In the genomic region with DNA sequence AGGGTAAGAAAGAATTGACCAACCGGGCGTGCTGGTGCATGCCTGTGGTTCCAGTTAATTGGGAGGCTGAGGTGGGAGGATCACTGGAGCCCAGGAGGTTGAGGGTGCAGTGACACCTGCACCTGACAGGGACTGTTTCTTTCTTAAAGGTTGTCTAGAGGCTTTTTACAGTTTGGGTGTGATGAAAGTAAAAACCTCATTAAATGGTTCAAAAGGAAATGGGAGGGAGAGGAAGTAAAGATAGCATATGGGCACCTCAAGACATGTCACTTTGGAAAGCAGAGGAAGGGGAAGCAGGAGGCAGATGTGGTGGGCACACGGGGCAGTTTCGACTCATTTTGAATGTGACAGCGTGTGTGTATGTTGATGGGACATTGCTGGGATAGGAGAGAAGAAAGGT, we compare ENCODE assay signal across 17 cellular contexts.
A peak's percentile ranks its signal among the peaks of the same experiment; 100 is the strongest.
DNase-seq lines count a peak whose midpoint lies in the region; ATAC-seq, FAIRE-seq and TF ChIP-seq lines count a peak whose summit lies in the region.
"Had no signal": no experiment of that assay in that cellular context is flagged by ENCODE, and none has a peak within 500 bp of the region (broad histone marks: within the 10 kb centered on the region; RNA-seq: fewer than 3 reads in every experiment).

No MANE protein-coding gene starts in this region.

- H3K4me2 ChIP-seq in H1 (ENCODE audit: insufficient read depth in 1 of 2, low read depth in 2 of 2, low read length in 2 of 2) = no peak overlapping the region

- TF ChIP-seq EP300 in H1 (IDR thresholded peaks at IDR 0.05; ENCODE audit: borderline replicate concordance in 1 of 2, low read depth in 2 of 2, low read length in 2 of 2) = no peak

- no peaks in the 10 kb centered on the region for H3K9me3 ChIP-seq in H1 (ENCODE audit: insufficient read depth in 2 of 2, low read depth in 1 of 2, low read length in 1 of 2)
- H3K9me3 ChIP-seq: colonic mucosa, gastrocnemius medialis, Peyer's patch had no signal

- no peak overlapping the region for H4K91ac ChIP-seq in H1 (replicated peaks; ENCODE audit: insufficient read length, low read length)

- no peak overlapping the region for H3K18ac ChIP-seq in H1 (ENCODE audit: extremely low read depth, low read length)

- TF ChIP-seq CTCF in CD14-positive monocyte (IDR thresholded peaks at IDR 0.05) = no peak
- no peak for TF ChIP-seq CTCF in H1 (IDR thresholded peaks at IDR 0.05; ENCODE audit: control extremely low read depth in 1 of 3, insufficient read depth in 1 of 3, low read depth in 1 of 3, low read length in 3 of 3)
- TF ChIP-seq CTCF in Calu3 (IDR thresholded peaks at IDR 0.05; ENCODE audit: unreplicated experiment) = no peak

- H4K8ac ChIP-seq in H1 (ENCODE audit: extremely low read depth, insufficient read depth, low read length) = no peak overlapping the region

- TF ChIP-seq POLR2A in H1 (IDR thresholded peaks at IDR 0.05; ENCODE audit: control extremely low read depth in 1 of 2, low read depth in 2 of 2, low read length in 2 of 2) = 0 out of 3 replicates have a peak, but pooled peaks of 1 of the 2 experiments have one; percentile 3

- CTCF ChIA-PET in T-cell (lab: Charles Lee) = no interaction called here
- CTCF ChIA-PET in H1 (lab: Charles Lee; ENCODE audit: partially characterized antibody) = no interaction called here
- CTCF ChIA-PET in Calu3 (lab: Charles Lee) = no interaction called here

- H3K4me1 Mint-ChIP-seq in CD14-positive monocyte (peaks cover 9% of the 10 kb centered on the region), T-cell (peaks cover 66% of the 10 kb centered on the region in 3 donors), Calu3 (ENCODE audit: low read depth, unreplicated experiment) (no peaks in the 10 kb centered on the region)

- 100% methylated on average over 5 of the region's 5 CpGs; no CpG with 5 or more reads in 1 of the 2 experiments for WGBS in H1 (ENCODE audit: extremely low coverage in 1 of 2, insufficient coverage in 1 of 2, insufficient read length in 1 of 2, insufficient replicate concordance in 2 of 2, low coverage in 1 of 2, low lambda C conversion rate in 2 of 2, missing lambda C conversion rate in 1 of 2), 2 experiments

- FAIRE-seq in H1 (lab: Jason Lieb, UNC) = no peak

- H3K9me3 Mint-ChIP-seq in CD14-positive monocyte = no peaks in the 10 kb centered on the region
- no peaks in the 10 kb centered on the region for H3K9me3 Mint-ChIP-seq in T-cell
- H3K9me3 Mint-ChIP-seq in Calu3 (ENCODE audit: low read depth, unreplicated experiment) = no peaks in the 10 kb centered on the region
- H3K9me3 Mint-ChIP-seq: nephron had no signal

- H2BK20ac ChIP-seq in H1 (ENCODE audit: low read length) = no peak overlapping the region

- H3K4me1 ChIP-seq in H1 (replicated peaks in 1 of 4; ENCODE audit: control insufficient read depth in 3 of 4, insufficient read depth in 4 of 4, low read length in 3 of 4) = peaks cover under 1 to 4% (median 3%) of the 10 kb centered on the region in 4 experiments; a peak in 4 of 7 replicates
- H3K4me1 ChIP-seq: colonic mucosa, gastrocnemius medialis, Peyer's patch had no signal

- no peaks in the 10 kb centered on the region for H4K20me1 ChIP-seq in H1 (replicated peaks in 1 of 2; ENCODE audit: control insufficient read depth in 1 of 2, insufficient read depth in 2 of 2, low read length in 2 of 2)

- H2AK5ac ChIP-seq in H1 (ENCODE audit: low read depth, low read length) = no peak overlapping the region

- H3K27me3 Mint-ChIP-seq in CD14-positive monocyte (ENCODE audit: low read depth in 3 of 3) = no peaks in the 10 kb centered on the region
- no peaks in the 10 kb centered on the region for H3K27me3 Mint-ChIP-seq in T-cell
- no peaks in the 10 kb centered on the region for H3K27me3 Mint-ChIP-seq in Calu3 (ENCODE audit: unreplicated experiment)

- no peak overlapping the region for H2BK12ac ChIP-seq in H1 (ENCODE audit: low read depth, low read length)

- no peak overlapping the region for H4K5ac ChIP-seq in H1 (ENCODE audit: insufficient read length, low read depth, low read length)

- peaks cover 71 to 79% of the 10 kb centered on the region in 2 donors for H3K36me3 Mint-ChIP-seq in CD14-positive monocyte
- H3K36me3 Mint-ChIP-seq in T-cell = peaks cover 49% of the 10 kb centered on the region
- H3K36me3 Mint-ChIP-seq in Calu3 (ENCODE audit: insufficient read depth, unreplicated experiment) = peaks cover 20% of the 10 kb centered on the region

- no peak overlapping the region for H2BK15ac ChIP-seq in H1 (ENCODE audit: low read length)

- 0 out of 2 replicates have a peak, but pooled peaks cover 3% of the 10 kb centered on the region for H3K79me1 ChIP-seq in H1 (ENCODE audit: low read depth, low read length)

- peak overlapping the region in 4 of 7 donors; percentile 1 to 27 (median 12) for H3K27ac Mint-ChIP-seq in CD14-positive monocyte
- peak overlapping the region; percentile 79 to 93 for H3K27ac Mint-ChIP-seq in T-cell
- H3K27ac Mint-ChIP-seq in Calu3 (ENCODE audit: unreplicated experiment) = no peak overlapping the region
- H3K27ac Mint-ChIP-seq: nephron had no signal

- no peak overlapping the region for H3K4me3 ChIP-seq in H1 (ENCODE audit: extremely low read depth in 1 of 4, insufficient read depth in 2 of 4, low read depth in 3 of 4, low read length in 4 of 4)
- H3K4me3 ChIP-seq: colonic mucosa, gastrocnemius medialis, Peyer's patch had no signal

- H2BK5ac ChIP-seq in H1 (ENCODE audit: low read depth, low read length) = no peak overlapping the region

- H3K56ac ChIP-seq in H1 (replicated peaks; ENCODE audit: insufficient read length, low read depth, low read length) = no peak overlapping the region

- no peak overlapping the region for H3K14ac ChIP-seq in H1 (ENCODE audit: insufficient read length)

- no peak overlapping the region for H2AFZ ChIP-seq in H1 (ENCODE audit: low read length)

- no peaks in the 10 kb centered on the region for H3K27me3 ChIP-seq in H1 (replicated peaks in 1 of 4; ENCODE audit: control insufficient read depth in 3 of 4, extremely low read depth in 1 of 4, insufficient read depth in 3 of 4, low read length in 3 of 4)
- H3K27me3 ChIP-seq: colonic mucosa, gastrocnemius medialis, Peyer's patch had no signal

- H3K23me2 ChIP-seq in H1 (ENCODE audit: low read depth, low read length) = no peaks in the 10 kb centered on the region

- H3K36me3 ChIP-seq in H1 (ENCODE audit: control insufficient read depth in 2 of 4, insufficient read depth in 4 of 4, low read length in 3 of 4) = peaks cover 10 to 70% (median 30%) of the 10 kb centered on the region in 4 experiments
- H3K36me3 ChIP-seq: colonic mucosa had no signal

- no peak overlapping the region for H3K23ac ChIP-seq in H1 (ENCODE audit: insufficient read length)

- no peak overlapping the region for H2BK120ac ChIP-seq in H1 (replicated peaks; ENCODE audit: low read depth, low read length)

- no peak for TF ChIP-seq RAD21 in H1 (IDR thresholded peaks at IDR 0.05 in 1 of 2, conservative IDR thresholded peaks at IDR 0.05 in 1 of 2; ENCODE audit: low read depth in 2 of 2, low read length in 2 of 2)

- no peak overlapping the region for H3K9ac ChIP-seq in H1 (replicated peaks in 1 of 4; ENCODE audit: extremely low read depth in 1 of 4, low read depth in 3 of 4, low read length in 3 of 4)

- ATAC-seq in T-cell (replicated peaks in 1 of 4) (peak in 1 of 4 experiments; percentile 4), HG03469 (IDR thresholded peaks at IDR 0.05; ENCODE audit: unreplicated experiment) (no peak), GM19324 (IDR thresholded peaks at IDR 0.05; ENCODE audit: low FRiP score, unreplicated experiment) (no peak)
- ATAC-seq: gastrocnemius medialis had no signal

- DNase-seq in CD14-positive monocyte (ENCODE audit: low spot score) (no peak), GDM1 (lab: John Stamatoyannopoulos, UW) (peak; percentile 37), T-cell (no peak), H1 (ENCODE audit: low read depth in 1 of 2, low spot score in 2 of 2) (no peak), LoVo (ENCODE audit: low spot score) (no peak), Calu3 (no peak)
- DNase-seq: aorta, colonic mucosa, DMS53, gastrocnemius medialis, NCI-H1092, NCI-H748 treated with DMSO at 0.1 percent for 48 hours, Peyer's patch, retina had no signal

- POLR2A ChIA-PET in T-cell (lab: Charles Lee) (no interaction called here), H1 (lab: Charles Lee; ENCODE audit: partially characterized antibody) (no interaction called here)

- H3K4me3 Mint-ChIP-seq in CD14-positive monocyte (no peak overlapping the region), T-cell (peak overlapping the region in 1 of 3 donors; percentile 36), Calu3 (ENCODE audit: low read depth, unreplicated experiment) (no peak overlapping the region)
- H3K4me3 Mint-ChIP-seq: nephron had no signal

- no TSS peak for BruUV-seq in Calu3 (replicated peaks; lab: Mats Ljungman, UMichigan)

- H3K27ac ChIP-seq in H1 (ENCODE audit: low read depth, low read length) = no peak overlapping the region
- H3K27ac ChIP-seq: colonic mucosa, gastrocnemius medialis, Peyer's patch had no signal

- intact Hi-C loops in CD14-positive monocyte (cut with micrococcal nuclease) (loop anchor here in 1 of 2 donors (10.0 kb wide), 1 partner anchor 232 kb away; no protein-coding TSS in a partner anchor), Calu3 (cut with micrococcal nuclease; ENCODE audit: unreplicated experiment) (no loop called here)

- H3K79me2 ChIP-seq in H1 (ENCODE audit: control insufficient read depth in 1 of 2, insufficient read depth in 2 of 2, low read length in 2 of 2) = peaks cover 0 to 6% of the 10 kb centered on the region in 2 experiments; a peak in 2 of 4 replicates

- H3K4ac ChIP-seq in H1 (replicated peaks; ENCODE audit: insufficient read length, low read depth, low read length) = no peak overlapping the region

TF ChIP-seq in H1, 55 proteins besides CTCF, POLR2A, EP300 and RAD21:
- TF ChIP-seq HDAC2 (IDR thresholded peaks at IDR 0.05; ENCODE audit: borderline replicate concordance in 1 of 2, low read depth in 2 of 2, low read length in 2 of 2) = no peak
- TF ChIP-seq POLR2AphosphoS5 (IDR thresholded peaks at IDR 0.05; ENCODE audit: low read depth, low read length) = 0 out of 2 replicates have a peak, but pooled peaks have one; percentile 12
- TF ChIP-seq SIX5 (IDR thresholded peaks at IDR 0.05; ENCODE audit: low read depth, low read length) = no peak
